ENCODE assay signal across 18 cellular contexts in genomic region chr11:64320556-64320955, GRCh38. TPM values are rescaled to one million over a fixed set of nuclear protein-coding genes. Genes with fewer than 3 reads are reported as not detected.
DNase-seq lines count a peak whose midpoint lies in the region; ATAC-seq and TF ChIP-seq lines count a peak whose summit lies in the region.
"Had no signal": no experiment of that assay in that cellular context is flagged by ENCODE, and none has a peak within 500 bp of the region (broad histone marks: within the 10 kb centered on the region; RNA-seq: fewer than 3 reads in every experiment).

No MANE protein-coding gene starts in this region.

- H3K36me3 ChIP-seq in body of pancreas (replicated peaks in 1 of 2; ENCODE audit: insufficient read depth in 1 of 2, low read depth in 2 of 2) (peaks cover 0 to 2% of the 10 kb centered on the region in 2 donors), thyroid gland (peaks cover 0 to 7% of the 10 kb centered on the region in 2 donors), aorta (ENCODE audit: control insufficient read depth in 1 of 2, insufficient read depth in 2 of 2, low read length in 1 of 2) (no peaks in the 10 kb centered on the region)

- H3K4me3 Mint-ChIP-seq in activated CD4-positive, alpha-beta memory T cell treated with anti-CD3 and anti-CD28 coated beads, Interleukin-2, amount 10 ng/mL, durations not matched to agents 7 days and 5 days, result no peak overlapping the region
- H3K4me3 Mint-ChIP-seq in activated CD4-positive, alpha-beta memory T cell treated with anti-CD3 and anti-CD28 coated beads for 36 hours, result no peak overlapping the region
- peak overlapping the region; percentile 22 for H3K4me3 Mint-ChIP-seq in mesothelial cell of epicardium

- H3K4me1 Mint-ChIP-seq in activated CD4-positive, alpha-beta memory T cell treated with anti-CD3 and anti-CD28 coated beads, Interleukin-2, amount 10 ng/mL, durations not matched to agents 7 days and 5 days, result peaks cover 40% of the 10 kb centered on the region
- H3K4me1 Mint-ChIP-seq in activated CD4-positive, alpha-beta memory T cell treated with anti-CD3 and anti-CD28 coated beads for 36 hours (ENCODE audit: low read depth), result peaks cover 21% of the 10 kb centered on the region
- H3K4me1 Mint-ChIP-seq in mesothelial cell of epicardium, result peaks cover 33% of the 10 kb centered on the region

- TF ChIP-seq POLR2A in body of pancreas (IDR thresholded peaks at IDR 0.05) (no peak), thyroid gland (IDR thresholded peaks at IDR 0.05) (no peak)

- H3K4me1 ChIP-seq in body of pancreas, result peaks cover 45% of the 10 kb centered on the region
- peaks cover 15 to 51% of the 10 kb centered on the region in 2 donors for H3K4me1 ChIP-seq in thyroid gland
- H3K4me1 ChIP-seq in aorta (ENCODE audit: control insufficient read depth in 1 of 2, insufficient read depth in 2 of 2, low read length in 2 of 2), result no peaks in the 10 kb centered on the region

- intact Hi-C loops in activated CD4-positive, alpha-beta memory T cell treated with anti-CD3 and anti-CD28 coated beads for 36 hours (cut with micrococcal nuclease), result no loop called here
- intact Hi-C loops in body of pancreas (cut with DNase I), result no loop called here
- intact Hi-C loops in thyroid gland (cut with DNase I), result no loop called here
- intact Hi-C loops in aorta (cut with DNase I), result no loop called here

- H3K9me3 ChIP-seq in body of pancreas, result no peaks in the 10 kb centered on the region
- no peaks in the 10 kb centered on the region for H3K9me3 ChIP-seq in thyroid gland
- H3K9me3 ChIP-seq in aorta (ENCODE audit: control insufficient read depth, low read length), result no peaks in the 10 kb centered on the region
- H3K9me3 ChIP-seq: SK-N-SH, tibial artery had no signal

- peak overlapping the region in 3 of 4 donors; percentile 64 to 97 (median 66) for H3K27ac ChIP-seq in body of pancreas
- peak overlapping the region; percentile 54 to 81 (median 72) for H3K27ac ChIP-seq in thyroid gland
- no peak overlapping the region for H3K27ac ChIP-seq in aorta (ENCODE audit: low read depth in 1 of 2, low read length in 2 of 2)
- H3K27ac ChIP-seq: C4-2B, tibial artery had no signal

- H3K27me3 Mint-ChIP-seq in activated CD4-positive, alpha-beta memory T cell treated with anti-CD3 and anti-CD28 coated beads, Interleukin-2, amount 10 ng/mL, durations not matched to agents 7 days and 5 days, result no peaks in the 10 kb centered on the region
- H3K27me3 Mint-ChIP-seq in activated CD4-positive, alpha-beta memory T cell treated with anti-CD3 and anti-CD28 coated beads for 36 hours, result no peaks in the 10 kb centered on the region
- no peaks in the 10 kb centered on the region for H3K27me3 Mint-ChIP-seq in mesothelial cell of epicardium (ENCODE audit: low read depth)
- H3K27me3 Mint-ChIP-seq: effector memory CD8-positive, alpha-beta T cell had no signal

- H3K9me3 Mint-ChIP-seq in activated CD4-positive, alpha-beta memory T cell treated with anti-CD3 and anti-CD28 coated beads, Interleukin-2, amount 10 ng/mL, durations not matched to agents 7 days and 5 days, result no peaks in the 10 kb centered on the region
- H3K9me3 Mint-ChIP-seq in activated CD4-positive, alpha-beta memory T cell treated with anti-CD3 and anti-CD28 coated beads for 36 hours, result no peaks in the 10 kb centered on the region
- no peaks in the 10 kb centered on the region for H3K9me3 Mint-ChIP-seq in mesothelial cell of epicardium
- H3K9me3 Mint-ChIP-seq: effector memory CD8-positive, alpha-beta T cell had no signal

- H3K4me3 ChIP-seq in body of pancreas (no peak overlapping the region), thyroid gland (replicated peaks in 1 of 3) (no peak overlapping the region), aorta (ENCODE audit: low read length in 2 of 2) (no peak overlapping the region)
- H3K4me3 ChIP-seq: tibial artery had no signal

- no peak for DNase-seq in activated CD4-positive, alpha-beta memory T cell treated with anti-CD3 and anti-CD28 coated beads, Interleukin-2, amount 10 ng/mL, durations not matched to agents 7 days and 5 days
- DNase-seq in activated CD4-positive, alpha-beta memory T cell treated with anti-CD3 and anti-CD28 coated beads for 36 hours, result no peak
- DNase-seq in body of pancreas (no peak), mesothelial cell of epicardium (ENCODE audit: low spot score in 2 of 2, unreplicated experiment in 2 of 2) (no peak), thyroid gland (no peak), aorta (no peak), hippocampal formation (lab: John Stamatoyannopoulos, UW) (no peak), HT-29 (ENCODE audit: low spot score) (no peak)
- DNase-seq: activated naive CD4-positive, alpha-beta T cell treated with Interleukin-2 at 50 U/mL for 16 hours; effector memory CD8-positive, alpha-beta T cell; Kasumi-1; NCI-H1694; SK-N-SH; stimulated activated CD4-positive, alpha-beta T cell treated with anti-CD3 and anti-CD28 coated beads, Interleukin-4, amount 100 ng/mL, for 1 hour; tibial artery had no signal

- ATAC-seq in body of pancreas (no peak), aorta (ENCODE audit: low FRiP score) (no peak)
- ATAC-seq: effector memory CD8-positive, alpha-beta T cell had no signal

- H3K36me3 Mint-ChIP-seq in activated CD4-positive, alpha-beta memory T cell treated with anti-CD3 and anti-CD28 coated beads, Interleukin-2, amount 10 ng/mL, durations not matched to agents 7 days and 5 days (ENCODE audit: low read depth), result peaks cover 36% of the 10 kb centered on the region
- peaks cover 24% of the 10 kb centered on the region for H3K36me3 Mint-ChIP-seq in activated CD4-positive, alpha-beta memory T cell treated with anti-CD3 and anti-CD28 coated beads for 36 hours
- peaks cover 8% of the 10 kb centered on the region for H3K36me3 Mint-ChIP-seq in mesothelial cell of epicardium

- 89 to 90% methylated on average over 4 to 7 of the region's 7 CpGs for WGBS in body of pancreas, 2 donors
- WGBS in thyroid gland, 2 donors, result 89 to 96% methylated on average over 7 of the region's 7 CpGs
- WGBS in aorta, 2 donors, result 94 to 97% methylated on average over 7 of the region's 7 CpGs

- H3K27me3 ChIP-seq in body of pancreas (no peaks in the 10 kb centered on the region), thyroid gland (no peaks in the 10 kb centered on the region), aorta (ENCODE audit: control insufficient read depth in 1 of 2, insufficient read depth in 2 of 2, low read length in 1 of 2) (no peaks in the 10 kb centered on the region)
- H3K27me3 ChIP-seq: tibial artery had no signal

- CTCF ChIA-PET in activated CD4-positive, alpha-beta memory T cell treated with anti-CD3 and anti-CD28 coated beads, Interleukin-2, amount 10 ng/mL, durations not matched to agents 7 days and 5 days (lab: Charles Lee), result interaction anchor here (5.7 kb wide), 1 partner anchor 11 kb away, joined by 157 read pairs; no protein-coding TSS in a partner anchor
- CTCF ChIA-PET in activated CD4-positive, alpha-beta memory T cell treated with anti-CD3 and anti-CD28 coated beads for 36 hours (lab: Charles Lee), result interaction anchor here (5.3 kb wide), 1 partner anchor 12 kb away, joined by 97 read pairs; no protein-coding TSS in a partner anchor

- POLR2A ChIA-PET in activated CD4-positive, alpha-beta memory T cell treated with anti-CD3 and anti-CD28 coated beads, Interleukin-2, amount 10 ng/mL, durations not matched to agents 7 days and 5 days (lab: Charles Lee), result interaction anchor here (4.8 to 5.0 kb wide), 2 partner anchors 10 to 14 kb away, joined by 68 to 104 read pairs; partner anchors contain the start of gene ESRRA
- POLR2A ChIA-PET in activated CD4-positive, alpha-beta memory T cell treated with anti-CD3 and anti-CD28 coated beads for 36 hours (lab: Charles Lee), result no interaction called here

- peak overlapping the region; percentile 89 for H3K27ac Mint-ChIP-seq in activated CD4-positive, alpha-beta memory T cell treated with anti-CD3 and anti-CD28 coated beads, Interleukin-2, amount 10 ng/mL, durations not matched to agents 7 days and 5 days
- H3K27ac Mint-ChIP-seq in activated CD4-positive, alpha-beta memory T cell treated with anti-CD3 and anti-CD28 coated beads for 36 hours, result no peak overlapping the region
- peak overlapping the region; percentile 92 for H3K27ac Mint-ChIP-seq in mesothelial cell of epicardium

- TF ChIP-seq CTCF in body of pancreas (IDR thresholded peaks at IDR 0.05) (no peak), mesothelial cell of epicardium (IDR thresholded peaks at IDR 0.05; ENCODE audit: unreplicated experiment) (no peak), thyroid gland (IDR thresholded peaks at IDR 0.05) (no peak)

RNA-seq across cellular contexts. Expression of gene PRDX5, which starts 2.6 kb away (rescaled TPM):
- total RNA-seq in activated CD4-positive, alpha-beta memory T cell treated with anti-CD3 and anti-CD28 coated beads, Interleukin-2, amount 10 ng/mL, durations not matched to agents 7 days and 5 days, result 100 to 1,000 TPM; 137 to 139 TPM
- 100 to 1,000 TPM; 156 to 164 TPM for total RNA-seq in activated CD4-positive, alpha-beta memory T cell treated with anti-CD3 and anti-CD28 coated beads for 36 hours
- total RNA-seq in body of pancreas, result 100 to 1,000 TPM; 108 to 224 TPM
- 134 to 139 TPM (median 139 TPM) in 3 replicates for total RNA-seq in mesothelial cell of epicardium
- total RNA-seq in thyroid gland, result 100 to 1,000 TPM; 384 to 962 (median 653) TPM
- 10 to 100 TPM; 69.9 to 95.7 TPM for total RNA-seq in aorta
- polyA plus RNA-seq in aorta, result 100 to 1,000 TPM; 188 to 316 TPM
- total RNA-seq in HT-29 (2014; rRNA removed; shearing (Covaris generic)), result 254 and 276 TPM in 2 replicates

RNA-seq across cellular contexts. Expression of gene TRMT112, which starts 3.2 kb away (rescaled TPM):
- total RNA-seq in activated CD4-positive, alpha-beta memory T cell treated with anti-CD3 and anti-CD28 coated beads, Interleukin-2, amount 10 ng/mL, durations not matched to agents 7 days and 5 days, result 100 to 1,000 TPM; 137 to 145 TPM
- total RNA-seq in activated CD4-positive, alpha-beta memory T cell treated with anti-CD3 and anti-CD28 coated beads for 36 hours, result 100 to 1,000 TPM; 255 to 258 TPM
- total RNA-seq in body of pancreas (100 to 1,000 TPM; 170 to 223 TPM), mesothelial cell of epicardium (178 to 201 TPM (median 184 TPM) in 3 replicates), thyroid gland (100 to 1,000 TPM; 228 to 435 (median 237) TPM), aorta (100 to 1,000 TPM; 139 TPM)
- polyA plus RNA-seq in aorta, result 100 to 1,000 TPM; 207 to 270 TPM
- total RNA-seq in HT-29 (2014; rRNA removed; shearing (Covaris generic)), result 503 and 525 TPM in 2 replicates

RNA-seq across cellular contexts. Expression of gene ESRRA, which starts 15.2 kb away (rescaled TPM):
- total RNA-seq in activated CD4-positive, alpha-beta memory T cell treated with anti-CD3 and anti-CD28 coated beads, Interleukin-2, amount 10 ng/mL, durations not matched to agents 7 days and 5 days, result 10 to 100 TPM; 38.5 to 42.2 TPM
- 10 to 100 TPM; 32.8 to 35.6 TPM for total RNA-seq in activated CD4-positive, alpha-beta memory T cell treated with anti-CD3 and anti-CD28 coated beads for 36 hours
- 10 to 100 TPM; 51.7 to 63.8 TPM for total RNA-seq in body of pancreas
- 23.2 to 26.6 TPM (median 26.4 TPM) in 3 replicates for total RNA-seq in mesothelial cell of epicardium
- 10 to 100 TPM; 42.8 to 71.6 (median 58.3) TPM for total RNA-seq in thyroid gland
- 10 to 100 TPM; 25.9 to 27.6 TPM for total RNA-seq in aorta
- polyA plus RNA-seq in aorta, result 10 to 100 TPM; 32.3 to 54.7 TPM
- total RNA-seq in HT-29 (2014; rRNA removed; shearing (Covaris generic)), result 180 TPM in 2 replicates

RNA-seq across cellular contexts. Expression of gene CCDC88B, which starts 19.4 kb away (rescaled TPM):
- total RNA-seq in activated CD4-positive, alpha-beta memory T cell treated with anti-CD3 and anti-CD28 coated beads, Interleukin-2, amount 10 ng/mL, durations not matched to agents 7 days and 5 days, result 100 to 1,000 TPM in 1 of 2 experiments, 10 to 100 TPM in 1; 99.1 to 106 TPM
- total RNA-seq in activated CD4-positive, alpha-beta memory T cell treated with anti-CD3 and anti-CD28 coated beads for 36 hours, result 10 to 100 TPM; 69.5 to 74.5 TPM
- total RNA-seq in body of pancreas (10 to 100 TPM in 1 of 2 donors, 1 to 10 TPM in 1; 8.8 to 16.2 TPM), mesothelial cell of epicardium (10.1 to 12.0 TPM (median 11.5 TPM) in 3 replicates), thyroid gland (1 to 10 TPM; 2.8 to 7.0 (median 3.6) TPM), aorta (10 to 100 TPM in 1 of 2 donors, 1 to 10 TPM in 1; 7.4 to 19.0 TPM)
- 10 to 100 TPM; 13.4 to 28.5 TPM for polyA plus RNA-seq in aorta
- 11.4 and 12.8 TPM in 2 replicates for total RNA-seq in HT-29 (2014; rRNA removed; shearing (Covaris generic))

RNA-seq across cellular contexts. Expression of gene CATSPERZ, which starts 20.4 kb away (rescaled TPM):
- total RNA-seq in activated CD4-positive, alpha-beta memory T cell treated with anti-CD3 and anti-CD28 coated beads, Interleukin-2, amount 10 ng/mL, durations not matched to agents 7 days and 5 days, result not detected
- total RNA-seq in activated CD4-positive, alpha-beta memory T cell treated with anti-CD3 and anti-CD28 coated beads for 36 hours, result not detected
- total RNA-seq in body of pancreas, result 1 to 10 TPM in 1 of 2 donors, not detected in 1; 2.3 TPM
- 0.47 TPM in 1 of 3 replicates, not detected in the others for total RNA-seq in mesothelial cell of epicardium
- total RNA-seq in thyroid gland, result 1 to 10 TPM in 2 of 4 donors, not detected in 2; 1.0 to 3.1 TPM
- total RNA-seq in aorta, result not detected
- polyA plus RNA-seq in aorta, result not detected
- 1.4 and 2.3 TPM in 2 replicates for total RNA-seq in HT-29 (2014; rRNA removed; shearing (Covaris generic))
- total RNA-seq: fibroblast of villous mesenchyme, lower leg skin had no signal

Comparison
In these comparisons a context has a peak if more than half of its experiments do, and no peak if none do; other contexts are left out.
1. H3K27ac ChIP-seq: peak in body of pancreas (3 of 4) and thyroid gland (3 of 3); none in aorta (0 of 2).